In the genomic region with DNA sequence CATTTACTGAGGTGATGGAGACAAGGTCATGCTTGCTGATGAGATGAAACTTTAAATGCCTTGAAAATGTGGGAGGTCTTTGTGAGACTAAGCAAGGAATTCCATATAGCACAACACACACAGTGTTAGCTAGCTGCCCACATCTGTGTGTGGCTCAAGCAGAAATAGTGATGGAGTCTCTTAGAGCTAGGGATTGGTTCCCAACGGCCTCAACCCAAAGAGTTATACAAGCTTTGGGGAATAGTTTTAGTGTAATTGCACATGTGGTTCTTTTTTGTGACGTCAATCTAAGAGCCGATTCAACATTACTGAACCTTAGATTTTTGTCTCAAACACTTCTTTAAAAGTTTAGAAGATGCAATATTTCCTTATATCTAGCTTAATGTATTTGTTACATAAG, we compare ENCODE assay signal across 24 cellular contexts.
DNase-seq lines count a peak whose midpoint lies in the region; ATAC-seq, FAIRE-seq and TF ChIP-seq lines count a peak whose summit lies in the region.
"Had no signal": no experiment of that assay in that cellular context is flagged by ENCODE, and none has a peak within 500 bp of the region (broad histone marks: within the 10 kb centered on the region; RNA-seq: fewer than 3 reads in every experiment).

No MANE protein-coding gene starts in this region.

- no peak overlapping the region for H3K27ac Mint-ChIP-seq in natural killer cell
- H3K27ac Mint-ChIP-seq in activated naive CD4-positive, alpha-beta T cell treated with anti-CD3 and anti-CD28 coated beads, Interleukin-2, amount 10 ng/mL, durations not matched to agents 7 days and 5 days = no peak overlapping the region
- H3K27ac Mint-ChIP-seq: activated CD4-positive, alpha-beta T cell treated with anti-CD3 and anti-CD28 coated beads, Interleukin-2, amount 10 ng/mL, durations not matched to agents 7 days and 5 days; activated T-cell treated with anti-CD3 and anti-CD28 coated beads, Interleukin-2, amount 50 U/mL, for 24 hours; stimulated activated naive CD8-positive, alpha-beta T cell treated with anti-CD3 and anti-CD28 coated beads, Interleukin-15, amount 100 ng/mL, for 72 hours; WTC11 had no signal

- dilution Hi-C loops in endothelial cell of umbilical vein (cut with MboI; ENCODE audit: extremely low pct_ligation_motif_present, low sequenced_read_pairs) = no loop called here

- no peaks in the 10 kb centered on the region for H3K9me1 ChIP-seq in endothelial cell of umbilical vein (replicated peaks; ENCODE audit: control insufficient read depth, extremely low read depth, insufficient read depth, low read length)

- H3K9me3 ChIP-seq in endothelial cell of umbilical vein (replicated peaks; ENCODE audit: control insufficient read depth, insufficient read depth, low read length) (no peaks in the 10 kb centered on the region), mucosa of rectum (ENCODE audit: control insufficient read depth in 2 of 2, low read length in 2 of 2) (no peaks in the 10 kb centered on the region), thyroid gland (no peaks in the 10 kb centered on the region)
- H3K9me3 ChIP-seq: adrenal gland; BLaER1 treated with 17β-estradiol and CSF1 and Interleukin-3, amounts not matched to agents 10 nM and 100 nM; gastrocnemius medialis had no signal

- DNase-seq in endothelial cell of umbilical vein (ENCODE audit: low read depth, low spot score) (no peak), thyroid gland (no peak), natural killer cell (no peak), DMS153 (lab: John Stamatoyannopoulos, UW) (no peak)
- no peak for DNase-seq in stimulated activated CD4-positive, alpha-beta T cell treated with anti-CD3 and anti-CD28 coated beads, Interleukin-1b, Interleukin-23, amount 100 ng/mL, for 48 hours
- no peak for DNase-seq in activated naive CD4-positive, alpha-beta T cell treated with anti-CD3 and anti-CD28 coated beads, Interleukin-2, amount 10 ng/mL, durations not matched to agents 7 days and 5 days
- DNase-seq: activated CD4-positive, alpha-beta T cell treated with anti-CD3 and anti-CD28 coated beads, Interleukin-2, amount 10 ng/mL, durations not matched to agents 7 days and 5 days; activated T-cell treated with anti-CD3 and anti-CD28 coated beads, Interleukin-2, amount 50 U/mL, for 24 hours; adrenal gland; brain microvascular endothelial cell; DND-41; gastrocnemius medialis; nucleus accumbens; SIG-M5; stimulated activated naive CD8-positive, alpha-beta T cell treated with anti-CD3 and anti-CD28 coated beads, Interleukin-15, amount 100 ng/mL, for 72 hours; SW 1271; T-helper 9 cell; trophoblast cell had no signal

- H3K36me3 ChIP-seq in endothelial cell of umbilical vein (ENCODE audit: control insufficient read depth in 2 of 2, extremely low read depth in 1 of 2, insufficient read depth in 2 of 2, low read length in 2 of 2) (no peaks in the 10 kb centered on the region), mucosa of rectum (ENCODE audit: control insufficient read depth in 2 of 2, insufficient read depth in 2 of 2, low read length in 2 of 2) (no peaks in the 10 kb centered on the region), thyroid gland (no peaks in the 10 kb centered on the region)
- H3K36me3 ChIP-seq: adrenal gland; BLaER1 treated with 17β-estradiol and CSF1 and Interleukin-3, amounts not matched to agents 10 nM and 100 nM; brain microvascular endothelial cell; gastrocnemius medialis had no signal

- no peaks in the 10 kb centered on the region for H3K27me3 Mint-ChIP-seq in natural killer cell (ENCODE audit: low read depth in 2 of 2)
- no peaks in the 10 kb centered on the region for H3K27me3 Mint-ChIP-seq in activated naive CD4-positive, alpha-beta T cell treated with anti-CD3 and anti-CD28 coated beads, Interleukin-2, amount 10 ng/mL, durations not matched to agents 7 days and 5 days
- H3K27me3 Mint-ChIP-seq: stimulated activated naive CD8-positive, alpha-beta T cell treated with anti-CD3 and anti-CD28 coated beads, Interleukin-15, amount 100 ng/mL, for 72 hours had no signal

- BruUV-seq in endothelial cell of umbilical vein (replicated peaks; lab: Mats Ljungman, UMichigan) = no TSS peak

- H3K27me3 ChIP-seq in endothelial cell of umbilical vein (ENCODE audit: control insufficient read depth in 2 of 2, insufficient read depth in 2 of 2, low read length in 2 of 2) (no peaks in the 10 kb centered on the region), mucosa of rectum (ENCODE audit: control insufficient read depth in 2 of 2, insufficient read depth in 2 of 2, low read length in 2 of 2) (no peaks in the 10 kb centered on the region), thyroid gland (no peaks in the 10 kb centered on the region)
- H3K27me3 ChIP-seq: adrenal gland; BLaER1 treated with 17β-estradiol and CSF1 and Interleukin-3, amounts not matched to agents 10 nM and 100 nM; brain microvascular endothelial cell; gastrocnemius medialis had no signal

- no peak overlapping the region for H3K4me3 Mint-ChIP-seq in natural killer cell
- H3K4me3 Mint-ChIP-seq in activated naive CD4-positive, alpha-beta T cell treated with anti-CD3 and anti-CD28 coated beads, Interleukin-2, amount 10 ng/mL, durations not matched to agents 7 days and 5 days = no peak overlapping the region
- H3K4me3 Mint-ChIP-seq: activated CD4-positive, alpha-beta T cell treated with anti-CD3 and anti-CD28 coated beads, Interleukin-2, amount 10 ng/mL, durations not matched to agents 7 days and 5 days; activated T-cell treated with anti-CD3 and anti-CD28 coated beads, Interleukin-2, amount 50 U/mL, for 24 hours; stimulated activated naive CD8-positive, alpha-beta T cell treated with anti-CD3 and anti-CD28 coated beads, Interleukin-15, amount 100 ng/mL, for 72 hours; WTC11 had no signal

- TF ChIP-seq CTCF in VCaP (conservative IDR thresholded peaks at IDR 0.05) = no peak
- no peak for TF ChIP-seq CTCF in endothelial cell of umbilical vein (IDR thresholded peaks at IDR 0.05; ENCODE audit: extremely low read depth in 1 of 2, insufficient read depth in 1 of 2, low read depth in 1 of 2, low read length in 2 of 2)
- no peak for TF ChIP-seq CTCF in thyroid gland (IDR thresholded peaks at IDR 0.05)
- no peak for TF ChIP-seq CTCF in natural killer cell (IDR thresholded peaks at IDR 0.05)

- 77 to 87% methylated on average over 3 of the region's 3 CpGs for WGBS in thyroid gland, 2 donors

- peak overlapping the region; percentile 70 for H3K4me2 ChIP-seq in endothelial cell of umbilical vein (ENCODE audit: insufficient read depth, low read length)

- H2AFZ ChIP-seq in endothelial cell of umbilical vein (ENCODE audit: low read depth, low read length) = peak overlapping the region; percentile 42

- FAIRE-seq in endothelial cell of umbilical vein (lab: Jason Lieb, UNC) = no peak

- intact Hi-C loops in endothelial cell of umbilical vein (cut with micrococcal nuclease) (loop anchor here (5.0 kb wide), 3 partner anchors 116 to 666 kb away; no protein-coding TSS in a partner anchor), thyroid gland (cut with DNase I) (no loop called here), natural killer cell (cut with micrococcal nuclease) (no loop called here)

- CTCF ChIA-PET in endothelial cell of umbilical vein (lab: Charles Lee) = interaction anchor here (0.8 to 4.2 kb wide), 7 partner anchors 8 to 542 kb away, joined by 3 to 19 read pairs (median 4); no protein-coding TSS in a partner anchor
- CTCF ChIA-PET in activated naive CD4-positive, alpha-beta T cell treated with anti-CD3 and anti-CD28 coated beads, Interleukin-2, amount 10 ng/mL, durations not matched to agents 7 days and 5 days (lab: Charles Lee) = interaction anchor here (1.5 kb wide), 1 partner anchor 35 kb away, joined by 3 read pairs; no protein-coding TSS in a partner anchor

- peaks cover 6% of the 10 kb centered on the region in 2 donors for H3K9me3 Mint-ChIP-seq in natural killer cell
- no peaks in the 10 kb centered on the region for H3K9me3 Mint-ChIP-seq in activated naive CD4-positive, alpha-beta T cell treated with anti-CD3 and anti-CD28 coated beads, Interleukin-2, amount 10 ng/mL, durations not matched to agents 7 days and 5 days
- H3K9me3 Mint-ChIP-seq: activated CD4-positive, alpha-beta T cell treated with anti-CD3 and anti-CD28 coated beads, Interleukin-2, amount 10 ng/mL, durations not matched to agents 7 days and 5 days; WTC11 had no signal

- no peaks in the 10 kb centered on the region for H3K36me3 Mint-ChIP-seq in natural killer cell
- no peaks in the 10 kb centered on the region for H3K36me3 Mint-ChIP-seq in activated naive CD4-positive, alpha-beta T cell treated with anti-CD3 and anti-CD28 coated beads, Interleukin-2, amount 10 ng/mL, durations not matched to agents 7 days and 5 days
- H3K36me3 Mint-ChIP-seq: WTC11 had no signal

- H3K27ac ChIP-seq in VCaP (peak overlapping the region; percentile 89), endothelial cell of umbilical vein (ENCODE audit: insufficient read depth, low read depth, low read length) (peak overlapping the region; percentile 9), mucosa of rectum (ENCODE audit: low read depth in 2 of 2, low read length in 2 of 2) (peak overlapping the region; percentile 40 to 63), thyroid gland (peak overlapping the region in 2 of 3 donors; percentile 60 to 66)
- H3K27ac ChIP-seq: adrenal gland, brain microvascular endothelial cell, gastrocnemius medialis, HL-60 had no signal

- ATAC-seq in natural killer cell = no peak
- ATAC-seq: gastrocnemius medialis; Panc1; stimulated activated naive CD8-positive, alpha-beta T cell treated with anti-CD3 and anti-CD28 coated beads, Interleukin-15, amount 100 ng/mL, for 72 hours; WTC11 had no signal

- TF ChIP-seq POLR2A in endothelial cell of umbilical vein (IDR thresholded peaks at IDR 0.05; ENCODE audit: low read depth, low read length) (no peak), thyroid gland (IDR thresholded peaks at IDR 0.05) (no peak)

- H3K4me1 Mint-ChIP-seq in natural killer cell = no peaks in the 10 kb centered on the region
- no peaks in the 10 kb centered on the region for H3K4me1 Mint-ChIP-seq in activated naive CD4-positive, alpha-beta T cell treated with anti-CD3 and anti-CD28 coated beads, Interleukin-2, amount 10 ng/mL, durations not matched to agents 7 days and 5 days
- H3K4me1 Mint-ChIP-seq: activated CD4-positive, alpha-beta T cell treated with anti-CD3 and anti-CD28 coated beads, Interleukin-2, amount 10 ng/mL, durations not matched to agents 7 days and 5 days; stimulated activated naive CD8-positive, alpha-beta T cell treated with anti-CD3 and anti-CD28 coated beads, Interleukin-15, amount 100 ng/mL, for 72 hours; WTC11 had no signal

- POLR2A ChIA-PET in endothelial cell of umbilical vein (lab: Charles Lee) = interaction anchor here (1.0 to 1.2 kb wide), 2 partner anchors 154 to 161 kb away, joined by 3 to 5 read pairs; no protein-coding TSS in a partner anchor

- no peaks in the 10 kb centered on the region for H3K79me2 ChIP-seq in endothelial cell of umbilical vein (ENCODE audit: control insufficient read depth, insufficient read depth, low read length)

- no peaks in the 10 kb centered on the region for H4K20me1 ChIP-seq in endothelial cell of umbilical vein (replicated peaks; ENCODE audit: control insufficient read depth, extremely low read depth, insufficient read depth, low read length)
- H4K20me1 ChIP-seq: BLaER1 treated with 17β-estradiol and CSF1 and Interleukin-3, amounts not matched to agents 10 nM and 100 nM had no signal

- H3K9ac ChIP-seq in endothelial cell of umbilical vein (replicated peaks; ENCODE audit: extremely low read depth, insufficient read depth, low read length) (no peak overlapping the region), mucosa of rectum (ENCODE audit: low read depth in 1 of 2, low read length in 2 of 2) (peak overlapping the region in 1 of 2 donors; percentile 5)
- H3K9ac ChIP-seq: BLaER1 treated with 17β-estradiol and CSF1 and Interleukin-3, amounts not matched to agents 10 nM and 100 nM had no signal

- peaks cover 52% of the 10 kb centered on the region for H3K4me1 ChIP-seq in endothelial cell of umbilical vein (ENCODE audit: control insufficient read depth, extremely low read depth, insufficient read depth, low read length)
- H3K4me1 ChIP-seq in mucosa of rectum (ENCODE audit: control insufficient read depth in 2 of 2, insufficient read depth in 2 of 2, low read length in 2 of 2) = peaks cover 22 to 40% of the 10 kb centered on the region in 2 donors
- H3K4me1 ChIP-seq in thyroid gland = peaks cover 36 to 45% of the 10 kb centered on the region in 2 donors
- H3K4me1 ChIP-seq: adrenal gland, gastrocnemius medialis had no signal

- H3K4me3 ChIP-seq in endothelial cell of umbilical vein (replicated peaks in 1 of 3; ENCODE audit: insufficient read depth in 1 of 3, low read depth in 1 of 3, low read length in 3 of 3) (no peak overlapping the region), mucosa of rectum (ENCODE audit: low read length in 2 of 2) (no peak overlapping the region), thyroid gland (replicated peaks in 1 of 3) (no peak overlapping the region)
- H3K4me3 ChIP-seq: adrenal gland; BLaER1 treated with 17β-estradiol and CSF1 and Interleukin-3, amounts not matched to agents 10 nM and 100 nM; gastrocnemius medialis had no signal

Comparison
In these comparisons a context has a peak if more than half of its experiments do, and no peak if none do; other contexts are left out.
1. H3K27ac ChIP-seq: peak in every context shown above with its lines; median percentile 89 in VCaP; 63 in thyroid gland; 52 in mucosa of rectum; 9 in endothelial cell of umbilical vein.